In genomic region chrX:84729809-84730208, GRCh38 we compare ENCODE assay signal across 8 cellular contexts.
DNase-seq lines count a peak whose midpoint lies in the region; ATAC-seq, FAIRE-seq and TF ChIP-seq lines count a peak whose summit lies in the region.

No MANE protein-coding gene starts in this region.

- peak; percentile 79 for TF ChIP-seq CTCF in left ventricle myocardium inferior (IDR thresholded peaks at IDR 0.05; ENCODE audit: borderline replicate concordance)

- H3K36me3 Mint-ChIP-seq in activated T-helper 17 cell treated with anti-CD3 and anti-CD28 coated beads, Interleukin-2, amount 50 U/mL, for 72 hours (ENCODE audit: low read depth): no peaks in the 10 kb centered on the region

- no peaks in the 10 kb centered on the region for H3K36me3 ChIP-seq in left ventricle myocardium inferior
- no peaks in the 10 kb centered on the region for H3K36me3 ChIP-seq in small intestine (ENCODE audit: control insufficient read depth in 2 of 2, insufficient read depth in 2 of 2, low read length in 2 of 2)

- peak; percentile 100 for ATAC-seq in HG03095 (IDR thresholded peaks at IDR 0.05; ENCODE audit: unreplicated experiment)
- ATAC-seq in activated T-helper 17 cell treated with anti-CD3 and anti-CD28 coated beads, Interleukin-2, amount 50 U/mL, for 72 hours (replicated peaks): peak; percentile 62

- FAIRE-seq in small intestine (lab: Jason Lieb, UNC): no peak

- intact Hi-C loops in left ventricle myocardium inferior (cut with micrococcal nuclease): loop anchor here (5.0 kb wide), 1 partner anchor 172 kb away; no protein-coding TSS in a partner anchor

- H3K27me3 ChIP-seq in left ventricle myocardium inferior (ENCODE audit: low read depth): no peaks in the 10 kb centered on the region
- no peaks in the 10 kb centered on the region for H3K27me3 ChIP-seq in small intestine (ENCODE audit: control insufficient read depth in 2 of 2, insufficient read depth in 2 of 2, low read length in 2 of 2)

- no peaks in the 10 kb centered on the region for H3K4me1 Mint-ChIP-seq in activated T-helper 17 cell treated with anti-CD3 and anti-CD28 coated beads, Interleukin-2, amount 50 U/mL, for 72 hours

- no peaks in the 10 kb centered on the region for H3K9me3 Mint-ChIP-seq in activated T-helper 17 cell treated with anti-CD3 and anti-CD28 coated beads, Interleukin-2, amount 50 U/mL, for 72 hours

- 18 to 23% (median 19%) methylated on average over 5 of the region's 5 CpGs for WGBS in small intestine, 3 donors

- no peaks in the 10 kb centered on the region for H3K4me1 ChIP-seq in left ventricle myocardium inferior
- H3K4me1 ChIP-seq in small intestine (ENCODE audit: control insufficient read depth in 2 of 2, insufficient read depth in 1 of 2, low read depth in 1 of 2, low read length in 1 of 2): no peaks in the 10 kb centered on the region

- DNase-seq in DMS 273 (lab: John Stamatoyannopoulos, UW; ENCODE audit: unreplicated experiment) (peak; percentile 72), GM19240 (ENCODE audit: insufficient read length, low spot score) (peak; percentile 18), NCI-H2107 (lab: John Stamatoyannopoulos, UW) (peak; percentile 2), left ventricle myocardium inferior (no peak), small intestine (peak; percentile 8), NCI-H128 (lab: John Stamatoyannopoulos, UW; ENCODE audit: unreplicated experiment) (no peak)

- H3K27me3 Mint-ChIP-seq in activated T-helper 17 cell treated with anti-CD3 and anti-CD28 coated beads, Interleukin-2, amount 50 U/mL, for 72 hours: peaks cover 4% of the 10 kb centered on the region

- H3K4me3 Mint-ChIP-seq in activated T-helper 17 cell treated with anti-CD3 and anti-CD28 coated beads, Interleukin-2, amount 50 U/mL, for 72 hours: no peak overlapping the region

- H3K27ac ChIP-seq in left ventricle myocardium inferior (replicated peaks): no peak overlapping the region
- no peak overlapping the region for H3K27ac ChIP-seq in small intestine (ENCODE audit: low read depth in 1 of 2, low read length in 1 of 2)

- H3K9me3 ChIP-seq in left ventricle myocardium inferior (replicated peaks) (no peaks in the 10 kb centered on the region), small intestine (ENCODE audit: control insufficient read depth, low read depth) (no peaks in the 10 kb centered on the region)

- no peak overlapping the region for H3K27ac Mint-ChIP-seq in activated T-helper 17 cell treated with anti-CD3 and anti-CD28 coated beads, Interleukin-2, amount 50 U/mL, for 72 hours

- no peak overlapping the region for H3K4me3 ChIP-seq in left ventricle myocardium inferior
- H3K4me3 ChIP-seq in small intestine (ENCODE audit: low read depth in 1 of 2, low read length in 2 of 2): no peak overlapping the region

Comparison
In these comparisons a context has a peak if more than half of its experiments do, and no peak if none do; other contexts are left out.
1. DNase-seq: peak in DMS 273 (single experiment), GM19240 (single experiment), NCI-H2107 (single experiment) and small intestine (single experiment); none in left ventricle myocardium inferior (single experiment) and NCI-H128 (single experiment).